Comparison of ENCODE assay signal across 10 cellular contexts in the genomic region with DNA sequence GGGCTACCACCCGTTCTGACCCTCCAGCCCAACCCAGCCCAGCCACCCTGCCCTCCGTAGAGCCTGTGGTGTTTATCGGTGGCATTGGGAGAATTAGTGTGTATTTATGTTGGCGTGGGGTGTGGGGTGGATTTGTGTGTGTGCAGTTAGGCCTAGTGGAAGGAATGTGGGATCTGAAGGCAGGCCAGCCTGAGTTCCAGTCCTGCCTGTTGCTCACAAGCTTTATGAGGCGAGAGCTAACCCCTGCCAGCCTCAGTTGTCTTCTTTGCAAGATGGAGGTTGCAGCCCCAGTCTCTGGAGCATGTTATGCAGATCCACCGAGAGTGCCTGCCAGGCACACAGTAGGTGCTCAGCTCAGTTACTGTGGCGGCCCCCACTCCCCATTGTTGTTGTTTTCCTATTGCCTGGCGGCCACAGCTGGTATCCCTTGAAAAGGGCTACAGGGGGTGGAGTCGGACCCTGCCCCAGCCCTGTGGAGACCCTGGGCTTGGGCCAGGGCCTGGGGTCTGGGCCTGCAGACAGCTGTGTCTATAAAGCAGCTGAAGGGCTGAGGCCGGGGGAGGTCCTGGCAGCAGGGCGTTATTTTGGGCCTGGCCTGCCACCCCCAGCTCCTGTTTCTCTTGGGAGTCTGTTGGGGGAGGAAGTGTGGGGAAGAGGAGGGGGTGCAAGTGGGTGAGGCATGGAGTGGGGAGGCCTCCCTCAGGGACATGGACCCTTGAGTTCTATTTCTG. TPM values are rescaled to one million over a fixed set of nuclear protein-coding genes. Genes with fewer than 3 reads are reported as not detected.
DNase-seq lines count a peak whose midpoint lies in the region; ATAC-seq and TF ChIP-seq lines count a peak whose summit lies in the region.
"Had no signal": no experiment of that assay in that cellular context is flagged by ENCODE, and none has a peak within 500 bp of the region (broad histone marks: within the 10 kb centered on the region; RNA-seq: fewer than 3 reads in every experiment).

No MANE protein-coding gene starts in this region.

- H3K36me3 ChIP-seq in right atrium auricular region, result peaks cover 29% of the 10 kb centered on the region

- no peak for ATAC-seq in GM19023 (IDR thresholded peaks at IDR 0.05; ENCODE audit: unreplicated experiment)
- ATAC-seq in HG03521 (IDR thresholded peaks at IDR 0.05; ENCODE audit: unreplicated experiment), result no peak

- DNase-seq in EL, result peak; percentile 20
- no peak for DNase-seq in astrocyte of the cerebellum (ENCODE audit: low read depth)
- DNase-seq in right atrium auricular region (ENCODE audit: low spot score), result no peak
- no peak for DNase-seq in retinal pigment epithelial cell (ENCODE audit: low read depth)
- no peak for DNase-seq in NCI-H1694 (lab: John Stamatoyannopoulos, UW)
- no peak for DNase-seq in OCI-M1 (lab: John Stamatoyannopoulos, UW)
- DNase-seq: activated CD4-positive, alpha-beta T cell treated with anti-CD3 and anti-CD28 coated beads, Interleukin-2, amount 10 ng/mL, durations not matched to agents 7 days and 5 days; NCI-H748 treated with DMSO at 0.1 percent for 48 hours had no signal

- TF ChIP-seq CTCF in astrocyte of the cerebellum (IDR thresholded peaks at IDR 0.05; ENCODE audit: low read depth, low read length, missing control alignments) (peak; percentile 21), right atrium auricular region (IDR thresholded peaks at IDR 0.05) (peak in 1 of 2 donors; percentile 29), retinal pigment epithelial cell (conservative IDR thresholded peaks at IDR 0.05; ENCODE audit: low read depth, low read length) (peak; percentile 25)

- H3K27me3 ChIP-seq in right atrium auricular region, result no peaks in the 10 kb centered on the region

- in situ Hi-C loops in astrocyte of the cerebellum (cut with HindIII; ENCODE audit: low sequenced_read_pairs), result no loop called here

- H3K9me3 ChIP-seq in right atrium auricular region, result no peaks in the 10 kb centered on the region

- H3K4me1 ChIP-seq in right atrium auricular region, result peaks cover 0 to 66% of the 10 kb centered on the region in 2 donors

- H3K27ac ChIP-seq in right atrium auricular region, result peak overlapping the region; percentile 90 to 92

- H3K4me3 ChIP-seq in astrocyte of the cerebellum (ENCODE audit: low read depth, low read length) (no peak overlapping the region), right atrium auricular region (no peak overlapping the region), retinal pigment epithelial cell (ENCODE audit: low read length) (no peak overlapping the region)

RNA-seq across cellular contexts. Expression of gene ERBB2, which starts 5.1 kb away (rescaled TPM):
- 10 to 100 TPM; 73.5 to 85.5 TPM for total RNA-seq in right atrium auricular region

RNA-seq across cellular contexts. Expression of gene PGAP3, which starts 17.1 kb away (rescaled TPM):
- total RNA-seq in right atrium auricular region, result 10 to 100 TPM; 14.0 to 21.6 TPM

RNA-seq across cellular contexts. Expression of gene MIEN1, which starts 25.3 kb away (rescaled TPM):
- 10 to 100 TPM; 77.5 to 77.8 TPM for total RNA-seq in right atrium auricular region

RNA-seq across cellular contexts. Expression of gene GRB7, which starts 32.8 kb away (rescaled TPM):
- 1 to 10 TPM; 3.4 to 5.8 TPM for total RNA-seq in right atrium auricular region

RNA-seq across cellular contexts. Expression of gene PNMT, which starts 36.7 kb away (rescaled TPM):
- 10 to 100 TPM; 14.9 to 26.2 TPM for total RNA-seq in right atrium auricular region
